In genomic region chr17:77055453-77055852, GRCh38 we compare ENCODE assay signal across 2 cellular contexts.
TF ChIP-seq lines count a peak whose summit lies in the region.

No MANE protein-coding gene starts in this region.

TF ChIP-seq in A549, 52 proteins besides CTCF, POLR2A, EP300 and RAD21:
- TF ChIP-seq MAZ (IDR thresholded peaks at IDR 0.05; ENCODE audit: borderline replicate concordance, low read depth, low read length) (no peak), KDM1A (IDR thresholded peaks at IDR 0.05; ENCODE audit: low read depth) (no peak), NPAS2 (CRISPR knock-in tag; IDR thresholded peaks at IDR 0.05; ENCODE audit: borderline replicate concordance) (no peak), FOSB (CRISPR knock-in tag; IDR thresholded peaks at IDR 0.05) (no peak)
TF ChIP-seq in A549: peak in this region for 0.

TF ChIP-seq in K562, 482 proteins besides CTCF, POLR2A, EP300 and RAD21:
- TF ChIP-seq ZBTB49 (CRISPR knock-in tag; IDR thresholded peaks at IDR 0.05; ENCODE audit: borderline replicate concordance) (no peak), C11orf30 (IDR thresholded peaks at IDR 0.05; ENCODE audit: low read depth) (no peak), ZBTB8A (IDR thresholded peaks at IDR 0.05; ENCODE audit: partially characterized antibody) (no peak), KDM1A (IDR thresholded peaks at IDR 0.05) (peak in 1 of 2 experiments; percentile 81; a peak in 1 of 4 replicates), ZFP91 (CRISPR knock-in tag; IDR thresholded peaks at IDR 0.05) (no peak), RBFOX2 (IDR thresholded peaks at IDR 0.05; ENCODE audit: low read depth, low read length) (no peak), HDAC8 (tag; IDR thresholded peaks at IDR 0.05) (no peak), ZNF184 (CRISPR knock-in tag; IDR thresholded peaks at IDR 0.05) (no peak), CBFB (CRISPR knock-in tag; IDR thresholded peaks at IDR 0.05) (0 out of 2 replicates have a peak, but pooled peaks have one; percentile 45), ZNF717 (CRISPR knock-in tag; IDR thresholded peaks at IDR 0.05) (no peak), IFI16 (CRISPR knock-in tag; IDR thresholded peaks at IDR 0.05) (no peak)
- TF ChIP-seq, protein P1, sequence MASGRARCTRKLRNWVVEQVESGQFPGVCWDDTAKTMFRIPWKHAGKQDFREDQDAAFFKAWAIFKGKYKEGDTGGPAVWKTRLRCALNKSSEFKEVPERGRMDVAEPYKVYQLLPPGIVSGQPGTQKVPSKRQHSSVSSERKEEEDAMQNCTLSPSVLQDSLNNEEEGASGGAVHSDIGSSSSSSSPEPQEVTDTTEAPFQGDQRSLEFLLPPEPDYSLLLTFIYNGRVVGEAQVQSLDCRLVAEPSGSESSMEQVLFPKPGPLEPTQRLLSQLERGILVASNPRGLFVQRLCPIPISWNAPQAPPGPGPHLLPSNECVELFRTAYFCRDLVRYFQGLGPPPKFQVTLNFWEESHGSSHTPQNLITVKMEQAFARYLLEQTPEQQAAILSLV (tag; IDR thresholded peaks at IDR 0.05) = no peak
- TF ChIP-seq, protein P2, sequence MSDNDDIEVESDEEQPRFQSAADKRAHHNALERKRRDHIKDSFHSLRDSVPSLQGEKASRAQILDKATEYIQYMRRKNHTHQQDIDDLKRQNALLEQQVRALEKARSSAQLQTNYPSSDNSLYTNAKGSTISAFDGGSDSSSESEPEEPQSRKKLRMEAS (CRISPR knock-in tag; IDR thresholded peaks at IDR 0.05) = peak; percentile 22; the same call in 1 of the 2 replicates
